ENCODE assay signal across 25 cellular contexts in the genomic region with DNA sequence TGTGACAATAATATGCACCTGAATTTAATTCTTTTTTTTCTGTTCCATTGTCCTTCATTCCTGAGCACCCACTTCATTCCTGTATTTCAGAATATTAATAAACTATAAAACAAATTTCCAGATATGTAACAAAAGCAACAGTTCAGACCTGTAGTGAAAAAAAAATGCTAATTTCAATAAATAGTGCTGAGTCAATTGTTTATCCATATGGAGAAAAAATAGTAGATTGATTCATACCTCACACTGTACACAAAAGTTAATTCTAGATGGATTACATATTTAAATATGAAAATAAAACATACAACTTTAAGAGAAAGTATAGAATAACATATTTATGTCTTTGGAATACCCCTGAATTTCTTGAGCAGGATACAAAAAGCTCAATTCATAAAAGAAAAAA. TPM values are rescaled to one million over a fixed set of nuclear protein-coding genes. Genes with fewer than 3 reads are reported as not detected.
DNase-seq lines count a peak whose midpoint lies in the region; ATAC-seq, FAIRE-seq and TF ChIP-seq lines count a peak whose summit lies in the region.
"Had no signal": no experiment of that assay in that cellular context is flagged by ENCODE, and none has a peak within 500 bp of the region (broad histone marks: within the 10 kb centered on the region; RNA-seq: fewer than 3 reads in every experiment).

No MANE protein-coding gene starts in this region.

- H3K9me3 ChIP-seq in IMR-90 (ENCODE audit: control insufficient read depth, insufficient read depth, low read length) (peaks cover 18% of the 10 kb centered on the region; the same call in 1 of the 2 replicates), K562 (replicated peaks; ENCODE audit: control insufficient read depth, insufficient read depth, low read depth, low read length) (no peaks in the 10 kb centered on the region; the same call in 1 of the 2 replicates), kidney (ENCODE audit: control insufficient read depth in 1 of 2, low read length in 2 of 2) (no peaks in the 10 kb centered on the region), PC-3 (ENCODE audit: low read length) (no peaks in the 10 kb centered on the region)
- H3K9me3 ChIP-seq: BE2C, Caco-2 had no signal

- H3K4me2 ChIP-seq in IMR-90 (ENCODE audit: low read depth, low read length) = no peak overlapping the region
- no peak overlapping the region for H3K4me2 ChIP-seq in K562 (ENCODE audit: insufficient read depth, low read length)
- no peak overlapping the region for H3K4me2 ChIP-seq in PC-3 (ENCODE audit: low read length)

- BruUV-seq in IMR-90 (replicated peaks; lab: Mats Ljungman, UMichigan) = no TSS peak
- no TSS peak for BruUV-seq in K562 (replicated peaks; lab: Mats Ljungman, UMichigan)
- no TSS peak for BruUV-seq in PC-3 (replicated peaks; lab: Mats Ljungman, UMichigan)

- no peak overlapping the region for H2BK15ac ChIP-seq in IMR-90 (ENCODE audit: low read depth, low read length)

- no peak overlapping the region for H3K56ac ChIP-seq in IMR-90 (ENCODE audit: extremely low read depth, insufficient read depth, low read length)

- no peak for TF ChIP-seq EP300 in K562 (IDR thresholded peaks at IDR 0.05; ENCODE audit: low read length)

- dilution Hi-C loops in IMR-90 (cut with HindIII; ENCODE audit: low sequenced_read_pairs, unreplicated experiment) = no loop called here

- H3K27me3 ChIP-seq in IMR-90 (ENCODE audit: control insufficient read depth, insufficient read depth, low read length) (no peaks in the 10 kb centered on the region), K562 (ENCODE audit: control insufficient read depth in 2 of 2, insufficient read depth in 2 of 2, low read length in 2 of 2) (no peaks in the 10 kb centered on the region), PC-3 (ENCODE audit: low read length) (no peaks in the 10 kb centered on the region)
- H3K27me3 ChIP-seq: BE2C, BLaER1 had no signal

- H3K4me1 ChIP-seq in IMR-90 (ENCODE audit: control insufficient read depth, insufficient read depth, low read length) (no peaks in the 10 kb centered on the region), K562 (replicated peaks in 1 of 2; ENCODE audit: control insufficient read depth in 2 of 2, insufficient read depth in 2 of 2, low read length in 2 of 2) (no peaks in the 10 kb centered on the region), kidney (ENCODE audit: control insufficient read depth in 1 of 2, insufficient read depth in 1 of 2, low read depth in 1 of 2, low read length in 2 of 2) (no peaks in the 10 kb centered on the region), PC-3 (ENCODE audit: insufficient read depth, low read length) (no peaks in the 10 kb centered on the region)
- H3K4me1 ChIP-seq: BE2C, BLaER1, Caco-2 had no signal

- H3K14ac ChIP-seq in IMR-90 (replicated peaks; ENCODE audit: low read depth, low read length) = no peak overlapping the region

- CTCF ChIA-PET in IMR-90 (lab: Yijun Ruan, JAX) = no interaction called here
- CTCF ChIA-PET in K562 (lab: Yijun Ruan, JAX; ENCODE audit: low intra/inter-chr PET ratio) = no interaction called here
- CTCF ChIA-PET in PC-3 (lab: Charles Lee) = no interaction called here

- no peak overlapping the region for H4K91ac ChIP-seq in IMR-90 (ENCODE audit: insufficient read depth, low read depth, low read length)

- H3K27ac ChIP-seq in IMR-90 (ENCODE audit: insufficient read depth, low read length) = no peak overlapping the region
- no peak overlapping the region for H3K27ac ChIP-seq in K562 (ENCODE audit: extremely low read depth, low read depth, low read length)
- H3K27ac ChIP-seq in kidney (ENCODE audit: low read depth in 2 of 2, low read length in 2 of 2) = no peak overlapping the region
- no peak overlapping the region for H3K27ac ChIP-seq in PC-3 (ENCODE audit: low read length)
- H3K27ac ChIP-seq: BLaER1 had no signal

- no peak overlapping the region for H2BK20ac ChIP-seq in IMR-90 (ENCODE audit: low read depth, low read length)

- no peak overlapping the region for H3K4me3 ChIP-seq in IMR-90 (ENCODE audit: insufficient read depth, low read depth, low read length)
- no peak overlapping the region for H3K4me3 ChIP-seq in K562
- H3K4me3 ChIP-seq in kidney (ENCODE audit: low read length in 2 of 2) = no peak overlapping the region
- H3K4me3 ChIP-seq in PC-3 (ENCODE audit: low read length) = no peak overlapping the region
- H3K4me3 ChIP-seq: BLaER1 had no signal

- ATAC-seq in IMR-90 (ENCODE audit: low read depth) = no peak
- ATAC-seq in K562 = no peak
- ATAC-seq in PC-3 = no peak
- ATAC-seq: CD8-positive, alpha-beta T cell had no signal

- H3K9me2 ChIP-seq in PC-3 (replicated peaks; ENCODE audit: low read length) = no peaks in the 10 kb centered on the region

- H3K36me3 ChIP-seq in IMR-90 (ENCODE audit: control insufficient read depth, insufficient read depth, low read length) (no peaks in the 10 kb centered on the region), K562 (ENCODE audit: control insufficient read depth, insufficient read depth, low read length) (no peaks in the 10 kb centered on the region), kidney (ENCODE audit: control insufficient read depth in 1 of 2, insufficient read depth in 2 of 2, low read length in 2 of 2) (no peaks in the 10 kb centered on the region), PC-3 (ENCODE audit: low read depth, low read length) (no peaks in the 10 kb centered on the region)
- H3K36me3 ChIP-seq: BE2C had no signal

- TF ChIP-seq CTCF in IMR-90 (conservative IDR thresholded peaks at IDR 0.05; ENCODE audit: low read depth, low read length) (no peak), K562 (IDR thresholded peaks at IDR 0.05 in 2 of 3, conservative IDR thresholded peaks at IDR 0.05 in 1 of 3; ENCODE audit: insufficient read depth in 2 of 3, low read depth in 1 of 3, low read length in 3 of 3) (no peak), kidney (IDR thresholded peaks at IDR 0.05; ENCODE audit: borderline replicate concordance, extremely low read depth, insufficient read depth) (no peak), PC-3 (conservative IDR thresholded peaks at IDR 0.05; ENCODE audit: low read depth, low read length) (no peak)

- no peak overlapping the region for H3K9ac ChIP-seq in IMR-90 (ENCODE audit: low read depth, low read length)
- no peak overlapping the region for H3K9ac ChIP-seq in K562 (ENCODE audit: insufficient read depth in 1 of 2, low read depth in 2 of 2, low read length in 2 of 2)
- H3K9ac ChIP-seq in kidney (ENCODE audit: low read length in 2 of 2) = no peak overlapping the region
- H3K9ac ChIP-seq in PC-3 (ENCODE audit: low read length) = no peak overlapping the region
- H3K9ac ChIP-seq: BLaER1 had no signal

- H3K23ac ChIP-seq in IMR-90 (ENCODE audit: low read depth, low read length) = no peak overlapping the region

- H4K5ac ChIP-seq in IMR-90 (ENCODE audit: low read depth, low read length) = no peak overlapping the region

- TF ChIP-seq POLR2A in IMR-90 (IDR thresholded peaks at IDR 0.05; ENCODE audit: low read depth, low read length) (no peak), K562 (conservative IDR thresholded peaks at IDR 0.05) (no peak)

- DNase-seq in IMR-90 = no peak
- DNase-seq in K562 (ENCODE audit: extremely low read depth in 1 of 4, low spot score in 3 of 4) = no peak
- DNase-seq in kidney = no peak
- no peak for DNase-seq in activated CD4-positive, alpha-beta T cell treated with anti-CD3 and anti-CD28 coated beads for 1 hour
- DNase-seq in PC-3 = no peak
- DNase-seq in CD1c-positive myeloid dendritic cell (ENCODE audit: extremely low spot score) = no peak
- DNase-seq: 8988T; ACHN; BE2C; C1 segment of cervical spinal cord; Caco-2; Calu3; CD4-positive, alpha-beta T cell; CD8-positive, alpha-beta T cell; DMS79 treated with DMSO at 0.1 percent for 48 hours; GF-D8 had no signal

- H2AFZ ChIP-seq in IMR-90 (replicated peaks; ENCODE audit: low read length, poor library complexity) = no peak overlapping the region
- H2AFZ ChIP-seq in K562 (ENCODE audit: low read depth, low read length) = no peak overlapping the region
- H2AFZ ChIP-seq in PC-3 (ENCODE audit: low read length) = no peak overlapping the region

- no peak overlapping the region for H2AK5ac ChIP-seq in IMR-90 (ENCODE audit: low read depth, low read length)

- no peak overlapping the region for H2AK9ac ChIP-seq in IMR-90 (replicated peaks; ENCODE audit: low read depth, low read length, poor library complexity)

- H3F3A ChIP-seq in PC-3 (ENCODE audit: low read length, unreplicated experiment) = no peaks in the 10 kb centered on the region

- no peak overlapping the region for H2BK120ac ChIP-seq in IMR-90 (ENCODE audit: low read depth, low read length)

- H4K8ac ChIP-seq in IMR-90 (ENCODE audit: low read depth in 2 of 2, low read length in 2 of 2) = no peak overlapping the region

- in situ Hi-C loops in IMR-90 (cut with MboI; ENCODE audit: low sequenced_read_pairs) (no loop called here), K562 (cut with MboI) (no loop called here)

- H2BK5ac ChIP-seq in IMR-90 (ENCODE audit: low read depth, low read length, poor library complexity, severe bottlenecking) = no peak overlapping the region

- TF ChIP-seq RAD21 in IMR-90 (IDR thresholded peaks at IDR 0.05; ENCODE audit: low read length) (no peak), K562 (CRISPR knock-in tag; conservative IDR thresholded peaks at IDR 0.05 in 1 of 2, IDR thresholded peaks at IDR 0.05 in 1 of 2) (no peak)

- H3K18ac ChIP-seq in IMR-90 (ENCODE audit: low read depth, low read length) = no peak overlapping the region

- H3K9me1 ChIP-seq in IMR-90 (ENCODE audit: insufficient read depth, low read length) = no peaks in the 10 kb centered on the region
- H3K9me1 ChIP-seq in K562 (ENCODE audit: control insufficient read depth, insufficient read depth, low read length) = no peaks in the 10 kb centered on the region

- FAIRE-seq in K562 (lab: Jason Lieb, UNC) = no peak
- FAIRE-seq in kidney (lab: Jason Lieb, UNC) = peak; percentile 8
- FAIRE-seq: A204.1, D721Med, G401.6, GM12891, GM19239 had no signal

- intact Hi-C loops in IMR-90 (cut with micrococcal nuclease) = no loop called here
- intact Hi-C loops in K562 (cut with micrococcal nuclease) = no loop called here
- intact Hi-C loops in kidney (cut with DNase I) = no loop called here
- intact Hi-C loops in PC-3 (cut with micrococcal nuclease) = no loop called here

- H3K4ac ChIP-seq in IMR-90 (ENCODE audit: low read depth, low read length) = no peak overlapping the region

- POLR2A ChIA-PET in IMR-90 (lab: Charles Lee; ENCODE audit: unreplicated experiment) = no interaction called here
- POLR2A ChIA-PET in K562 (lab: Yijun Ruan, JAX) = no interaction called here
- POLR2A ChIA-PET in PC-3 (lab: Charles Lee; ENCODE audit: unreplicated experiment) = no interaction called here

- no peaks in the 10 kb centered on the region for H3K79me1 ChIP-seq in IMR-90 (ENCODE audit: low read depth in 1 of 2, low read length in 2 of 2)

- no peaks in the 10 kb centered on the region for H4K20me1 ChIP-seq in IMR-90 (ENCODE audit: insufficient read depth, low read length)
- H4K20me1 ChIP-seq in K562 (replicated peaks; ENCODE audit: control insufficient read depth, insufficient read depth, low read length) = no peaks in the 10 kb centered on the region
- H4K20me1 ChIP-seq in PC-3 (ENCODE audit: low read length) = no peaks in the 10 kb centered on the region
- H4K20me1 ChIP-seq: BLaER1 had no signal

- H3K79me2 ChIP-seq in K562 (ENCODE audit: control insufficient read depth, insufficient read depth, low read length) (no peaks in the 10 kb centered on the region), PC-3 (ENCODE audit: low read length) (no peaks in the 10 kb centered on the region)

RNA-seq across cellular contexts. Expression of a gene that starts 43.9 kb away (rescaled TPM):
- total RNA-seq in IMR-90 (2012; rRNA removed) (not detected in 2 replicates), K562 (2014; rRNA removed) (not detected in 2 replicates), K562 (2014; rRNA removed; fragmentation: Illumina TruSeq; extraction: Trizol) (not detected in 2 replicates), K562 (2015; rRNA removed; fragmentation: Illumina TruSeq; extraction: Trizol) (0.04 TPM in 1 of 2 replicates, not detected in the other), K562 (2021) (0.02 TPM in 1 of 2 replicates, not detected in the other), kidney (1.0 TPM), PC-3 (2014; rRNA removed) (not detected in 2 replicates)
- polyA plus RNA-seq in IMR-90 (2012; rRNA removed) (not detected in 2 replicates), K562 (2011; rRNA removed) (0.01 TPM in 1 of 2 replicates, not detected in the other), K562 (2014; fragmentation: Illumina TruSeq; extraction: Trizol) (not detected in 2 replicates), K562 (2014; fragmentation: Nextera tagmentation; extraction: Ambion mirVana) (not detected), K562 (2014; rRNA removed) (0.08 TPM in 1 of 2 replicates, not detected in the other), kidney (ENCODE audit: insufficient read depth, low read depth, low replicate concordance) (not detected)
- polyA plus RNA-seq in IMR-90 (2012; cell fraction: cytosol; rRNA removed) = not detected in 2 replicates
- 0.02 TPM in 1 of 2 replicates, not detected in the other for polyA plus RNA-seq in IMR-90 (2012; cell fraction: nucleus; rRNA removed; ENCODE audit: low replicate concordance)
- total RNA-seq in K562 (2011; cell fraction: chromatin; rRNA removed; ENCODE audit: low replicate concordance) = 0.12 TPM in 2 replicates
- 0.13 TPM in 1 of 2 replicates, not detected in the other for total RNA-seq in K562 (2011; cell fraction: nucleolus; rRNA removed)
- 0.15 TPM in 1 of 2 replicates, not detected in the other for total RNA-seq in K562 (2011; cell fraction: nucleoplasm; rRNA removed)
- polyA plus RNA-seq in K562 (2011; cell fraction: cytosol; rRNA removed) = 0.01 TPM in 1 of 2 replicates, not detected in the other
- 0.07 TPM in 2 replicates for polyA plus RNA-seq in K562 (2011; cell fraction: nucleus; rRNA removed)
- polyA plus RNA-seq in K562 (2012) = 0.19 TPM in 1 of 2 replicates, not detected in the other
- polyA minus RNA-seq in K562 (2011; rRNA and poly(A)+ RNA removed) = 0.04 TPM in 1 of 2 replicates, not detected in the other
- not detected in 2 replicates for polyA minus RNA-seq in K562 (2011; cell fraction: cytosol; rRNA and poly(A)+ RNA removed)
- 0.13 and 0.22 TPM in 2 replicates for polyA minus RNA-seq in K562 (2011; cell fraction: nucleus; rRNA and poly(A)+ RNA removed)
- total RNA-seq: A673; CD4-positive, alpha-beta T cell had no signal
- polyA plus RNA-seq: AG04450, CD14-positive monocyte had no signal
